ENCODE assay signal across 8 cellular contexts in genomic region chr16:15950869-15951268, GRCh38. TPM values are rescaled to one million over a fixed set of nuclear protein-coding genes. Genes with fewer than 3 reads are reported as not detected.
DNase-seq lines count a peak whose midpoint lies in the region; ATAC-seq and TF ChIP-seq lines count a peak whose summit lies in the region.

No MANE protein-coding gene starts in this region.

- no peak for DNase-seq in activated naive CD4-positive, alpha-beta T cell treated with anti-CD3 and anti-CD28 coated beads, Interleukin-2, amount 10 ng/mL, durations not matched to agents 7 days and 5 days
- no peak for DNase-seq in activated naive CD4-positive, alpha-beta T cell treated with anti-CD3 and anti-CD28 coated beads, Interleukin-2, amount 50 U/mL, for 16 hours
- DNase-seq in astrocyte of the spinal cord (ENCODE audit: low read depth, low spot score), result no peak
- DNase-seq in lung (ENCODE audit: low spot score), result no peak
- no peak for DNase-seq in upper lobe of right lung
- no peak for DNase-seq in NCI-H526 (lab: John Stamatoyannopoulos, UW)

- H3K4me1 ChIP-seq in lung (ENCODE audit: control insufficient read depth in 2 of 2, insufficient read depth in 2 of 2, low read length in 2 of 2) (peaks cover 8 to 9% of the 10 kb centered on the region in 2 donors), upper lobe of right lung (peaks cover 21% of the 10 kb centered on the region)

- H3K27ac ChIP-seq in lung (ENCODE audit: low read depth in 1 of 2, low read length in 1 of 2), result peak overlapping the region in 1 of 2 donors; percentile 65
- peak overlapping the region; percentile 86 for H3K27ac ChIP-seq in upper lobe of right lung

- H3K9me3 ChIP-seq in lung (ENCODE audit: control insufficient read depth in 2 of 2, insufficient read depth in 1 of 2, low read length in 1 of 2), result no peaks in the 10 kb centered on the region
- H3K9me3 ChIP-seq in upper lobe of right lung, result no peaks in the 10 kb centered on the region

- ATAC-seq in lung (ENCODE audit: insufficient read depth, low FRiP score) (no peak), upper lobe of right lung (no peak), HG02884 (IDR thresholded peaks at IDR 0.05; ENCODE audit: unreplicated experiment) (no peak), GM18868 (IDR thresholded peaks at IDR 0.05; ENCODE audit: unreplicated experiment) (no peak)

- no peaks in the 10 kb centered on the region for H3K36me3 ChIP-seq in lung (ENCODE audit: control insufficient read depth in 2 of 2, insufficient read depth in 2 of 2, low read length in 2 of 2)
- H3K36me3 ChIP-seq in upper lobe of right lung, result no peaks in the 10 kb centered on the region

- H3K9me3 Mint-ChIP-seq in activated naive CD4-positive, alpha-beta T cell treated with anti-CD3 and anti-CD28 coated beads, Interleukin-2, amount 10 ng/mL, durations not matched to agents 7 days and 5 days, result no peaks in the 10 kb centered on the region

- peaks cover 27% of the 10 kb centered on the region for H3K36me3 Mint-ChIP-seq in activated naive CD4-positive, alpha-beta T cell treated with anti-CD3 and anti-CD28 coated beads, Interleukin-2, amount 10 ng/mL, durations not matched to agents 7 days and 5 days

- peak overlapping the region; percentile 98 for H3K4me3 Mint-ChIP-seq in activated naive CD4-positive, alpha-beta T cell treated with anti-CD3 and anti-CD28 coated beads, Interleukin-2, amount 10 ng/mL, durations not matched to agents 7 days and 5 days

- peaks cover 53% of the 10 kb centered on the region for H3K4me1 Mint-ChIP-seq in activated naive CD4-positive, alpha-beta T cell treated with anti-CD3 and anti-CD28 coated beads, Interleukin-2, amount 10 ng/mL, durations not matched to agents 7 days and 5 days

- H3K4me3 ChIP-seq in astrocyte of the spinal cord (ENCODE audit: low read depth, low read length) (peak overlapping the region; percentile 77), lung (peak overlapping the region; percentile 68), upper lobe of right lung (peak overlapping the region; percentile 81)

- CTCF ChIA-PET in activated naive CD4-positive, alpha-beta T cell treated with anti-CD3 and anti-CD28 coated beads, Interleukin-2, amount 10 ng/mL, durations not matched to agents 7 days and 5 days (lab: Charles Lee), result interaction anchor here (0.9 kb wide), 1 partner anchor 71 kb away, joined by 3 read pairs; no protein-coding TSS in a partner anchor

- intact Hi-C loops in upper lobe of right lung (cut with DNase I), result no loop called here

- H3K27me3 ChIP-seq in lung (ENCODE audit: control insufficient read depth, insufficient read depth) (no peaks in the 10 kb centered on the region), upper lobe of right lung (no peaks in the 10 kb centered on the region)

- H3K27me3 Mint-ChIP-seq in activated naive CD4-positive, alpha-beta T cell treated with anti-CD3 and anti-CD28 coated beads, Interleukin-2, amount 10 ng/mL, durations not matched to agents 7 days and 5 days, result peaks cover 3% of the 10 kb centered on the region

- in situ Hi-C loops in astrocyte of the spinal cord (cut with HindIII; ENCODE audit: low sequenced_read_pairs), result no loop called here

- TF ChIP-seq CTCF in astrocyte of the spinal cord (IDR thresholded peaks at IDR 0.05; ENCODE audit: low read depth, low read length) (no peak), lung (IDR thresholded peaks at IDR 0.05; ENCODE audit: control extremely low read depth, extremely low read depth) (no peak), upper lobe of right lung (IDR thresholded peaks at IDR 0.05) (no peak)

- peak overlapping the region; percentile 97 for H3K27ac Mint-ChIP-seq in activated naive CD4-positive, alpha-beta T cell treated with anti-CD3 and anti-CD28 coated beads, Interleukin-2, amount 10 ng/mL, durations not matched to agents 7 days and 5 days

RNA-seq across cellular contexts. Expression of gene ABCC1, which starts 1.5 kb away (rescaled TPM):
- total RNA-seq in lung, result 10 to 100 TPM; 40.7 to 41.5 TPM
- 10 to 100 TPM; 12.4 to 22.0 TPM for polyA plus RNA-seq in lung
- total RNA-seq in upper lobe of right lung, result 50.6 TPM
